Comparison of ENCODE assay signal across 9 cellular contexts in genomic region chr6:54244430-54244829, GRCh38.
DNase-seq lines count a peak whose midpoint lies in the region; ATAC-seq and TF ChIP-seq lines count a peak whose summit lies in the region.
"Had no signal": no experiment of that assay in that cellular context is flagged by ENCODE, and none has a peak within 500 bp of the region (broad histone marks: within the 10 kb centered on the region; RNA-seq: fewer than 3 reads in every experiment).

No MANE protein-coding gene starts in this region.

- no peaks in the 10 kb centered on the region for H3K36me3 Mint-ChIP-seq in activated naive CD4-positive, alpha-beta T cell treated with anti-CD3 and anti-CD28 coated beads for 36 hours (ENCODE audit: low read depth)
- no peaks in the 10 kb centered on the region for H3K36me3 Mint-ChIP-seq in activated naive CD4-positive, alpha-beta T cell treated with anti-CD3 and anti-CD28 coated beads, Interleukin-2, amount 10 ng/mL, durations not matched to agents 7 days and 5 days
- no peaks in the 10 kb centered on the region for H3K36me3 Mint-ChIP-seq in activated T-helper 17 cell treated with anti-CD3 and anti-CD28 coated beads, Interleukin-2, amount 50 U/mL, for 72 hours (ENCODE audit: low read depth)

- intact Hi-C loops in activated naive CD4-positive, alpha-beta T cell treated with anti-CD3 and anti-CD28 coated beads for 36 hours (cut with micrococcal nuclease): no loop called here

- no peaks in the 10 kb centered on the region for H3K9me3 ChIP-seq in AG04450 (ENCODE audit: control insufficient read depth, insufficient read depth, low read length)

- H3K27ac ChIP-seq in AG04450 (ENCODE audit: low read depth, low read length): no peak overlapping the region

- no peaks in the 10 kb centered on the region for H3K9me3 Mint-ChIP-seq in activated naive CD4-positive, alpha-beta T cell treated with anti-CD3 and anti-CD28 coated beads for 36 hours
- no peaks in the 10 kb centered on the region for H3K9me3 Mint-ChIP-seq in activated naive CD4-positive, alpha-beta T cell treated with anti-CD3 and anti-CD28 coated beads, Interleukin-2, amount 10 ng/mL, durations not matched to agents 7 days and 5 days
- no peaks in the 10 kb centered on the region for H3K9me3 Mint-ChIP-seq in activated T-helper 17 cell treated with anti-CD3 and anti-CD28 coated beads, Interleukin-2, amount 50 U/mL, for 72 hours
- H3K9me3 Mint-ChIP-seq: activated B cell treated with CpG ODN at 0.5 μM for 24 hours had no signal

- peak; percentile 37 for ATAC-seq in GM21423 (IDR thresholded peaks at IDR 0.05; ENCODE audit: unreplicated experiment)
- ATAC-seq in SK-N-SH treated with all-trans-retinoic acid at 6 μM for 48 hours: peak; percentile 68; the same call in 2 of the 3 replicates
- no peak for ATAC-seq in activated T-helper 17 cell treated with anti-CD3 and anti-CD28 coated beads, Interleukin-2, amount 50 U/mL, for 72 hours (replicated peaks)

- peak; percentile 70 for TF ChIP-seq CTCF in AG04450 (IDR thresholded peaks at IDR 0.05; ENCODE audit: low read depth, low read length)

- no peak for DNase-seq in AG04450 (ENCODE audit: low read depth, low spot score)
- DNase-seq in iPS-NIHi11 (ENCODE audit: low spot score): peak; percentile 28
- no peak for DNase-seq in activated effector memory CD4-positive, alpha-beta T cell treated with Interleukin-2 at 50 U/mL for 16 hours
- DNase-seq in activated naive CD4-positive, alpha-beta T cell treated with anti-CD3 and anti-CD28 coated beads for 36 hours: no peak
- no peak for DNase-seq in activated naive CD4-positive, alpha-beta T cell treated with anti-CD3 and anti-CD28 coated beads, Interleukin-2, amount 10 ng/mL, durations not matched to agents 7 days and 5 days
- DNase-seq: activated B cell treated with CpG ODN at 0.5 μM for 24 hours had no signal

- no peaks in the 10 kb centered on the region for H3K27me3 Mint-ChIP-seq in activated naive CD4-positive, alpha-beta T cell treated with anti-CD3 and anti-CD28 coated beads for 36 hours (ENCODE audit: low read depth)
- H3K27me3 Mint-ChIP-seq in activated naive CD4-positive, alpha-beta T cell treated with anti-CD3 and anti-CD28 coated beads, Interleukin-2, amount 10 ng/mL, durations not matched to agents 7 days and 5 days: no peaks in the 10 kb centered on the region
- H3K27me3 Mint-ChIP-seq in activated T-helper 17 cell treated with anti-CD3 and anti-CD28 coated beads, Interleukin-2, amount 50 U/mL, for 72 hours: no peaks in the 10 kb centered on the region
- H3K27me3 Mint-ChIP-seq: activated B cell treated with CpG ODN at 0.5 μM for 24 hours had no signal

- no peaks in the 10 kb centered on the region for H3K4me1 Mint-ChIP-seq in activated naive CD4-positive, alpha-beta T cell treated with anti-CD3 and anti-CD28 coated beads for 36 hours (ENCODE audit: low read depth)
- no peaks in the 10 kb centered on the region for H3K4me1 Mint-ChIP-seq in activated naive CD4-positive, alpha-beta T cell treated with anti-CD3 and anti-CD28 coated beads, Interleukin-2, amount 10 ng/mL, durations not matched to agents 7 days and 5 days
- H3K4me1 Mint-ChIP-seq in activated T-helper 17 cell treated with anti-CD3 and anti-CD28 coated beads, Interleukin-2, amount 50 U/mL, for 72 hours: no peaks in the 10 kb centered on the region
- H3K4me1 Mint-ChIP-seq: activated B cell treated with CpG ODN at 0.5 μM for 24 hours had no signal

- no peak overlapping the region for H3K27ac Mint-ChIP-seq in activated naive CD4-positive, alpha-beta T cell treated with anti-CD3 and anti-CD28 coated beads for 36 hours
- H3K27ac Mint-ChIP-seq in activated naive CD4-positive, alpha-beta T cell treated with anti-CD3 and anti-CD28 coated beads, Interleukin-2, amount 10 ng/mL, durations not matched to agents 7 days and 5 days: no peak overlapping the region
- no peak overlapping the region for H3K27ac Mint-ChIP-seq in activated T-helper 17 cell treated with anti-CD3 and anti-CD28 coated beads, Interleukin-2, amount 50 U/mL, for 72 hours
- H3K27ac Mint-ChIP-seq: activated B cell treated with CpG ODN at 0.5 μM for 24 hours had no signal

- no peaks in the 10 kb centered on the region for H3K27me3 ChIP-seq in AG04450 (ENCODE audit: control insufficient read depth, insufficient read depth, low read length)

- CTCF ChIA-PET in AG04450 (lab: Charles Lee): interaction anchor here (0.6 to 3.1 kb wide), 24 partner anchors 8 to 450 kb away, joined by 3 to 34 read pairs (median 3); no protein-coding TSS in a partner anchor
- CTCF ChIA-PET in activated naive CD4-positive, alpha-beta T cell treated with anti-CD3 and anti-CD28 coated beads for 36 hours (lab: Charles Lee): no interaction called here
- CTCF ChIA-PET in activated naive CD4-positive, alpha-beta T cell treated with anti-CD3 and anti-CD28 coated beads, Interleukin-2, amount 10 ng/mL, durations not matched to agents 7 days and 5 days (lab: Charles Lee): interaction anchor here (1.2 kb wide), 1 partner anchor 23 kb away, joined by 3 read pairs; no protein-coding TSS in a partner anchor

- H3K4me3 Mint-ChIP-seq in activated naive CD4-positive, alpha-beta T cell treated with anti-CD3 and anti-CD28 coated beads for 36 hours: no peak overlapping the region
- H3K4me3 Mint-ChIP-seq in activated naive CD4-positive, alpha-beta T cell treated with anti-CD3 and anti-CD28 coated beads, Interleukin-2, amount 10 ng/mL, durations not matched to agents 7 days and 5 days: no peak overlapping the region
- H3K4me3 Mint-ChIP-seq in activated T-helper 17 cell treated with anti-CD3 and anti-CD28 coated beads, Interleukin-2, amount 50 U/mL, for 72 hours: no peak overlapping the region
- H3K4me3 Mint-ChIP-seq: activated B cell treated with CpG ODN at 0.5 μM for 24 hours had no signal

- H3K4me3 ChIP-seq in AG04450 (ENCODE audit: low read depth, low read length): no peak overlapping the region

- POLR2A ChIA-PET in AG04450 (lab: Yijun Ruan, JAX): no interaction called here

TF ChIP-seq in SK-N-SH treated with all-trans-retinoic acid at 6 μM for 48 hours, 23 proteins besides CTCF, POLR2A, EP300 and RAD21:
- TF ChIP-seq POU6F1 (CRISPR knock-in tag; IDR thresholded peaks at IDR 0.05; ENCODE audit: borderline replicate concordance, low read depth): no peak
- TF ChIP-seq PATZ1 (CRISPR knock-in tag; IDR thresholded peaks at IDR 0.05; ENCODE audit: borderline replicate concordance): no peak
- TF ChIP-seq TOX (CRISPR knock-in tag; IDR thresholded peaks at IDR 0.05; ENCODE audit: borderline replicate concordance): no peak
- TF ChIP-seq GLIS3 (CRISPR knock-in tag; IDR thresholded peaks at IDR 0.05): no peak
- no peak for TF ChIP-seq ESRRG (CRISPR knock-in tag; IDR thresholded peaks at IDR 0.05)
- TF ChIP-seq CSRNP3 (CRISPR knock-in tag; IDR thresholded peaks at IDR 0.05): no peak
- TF ChIP-seq BACH2 (CRISPR knock-in tag; IDR thresholded peaks at IDR 0.05; ENCODE audit: borderline replicate concordance): no peak
- TF ChIP-seq ISL1 (CRISPR knock-in tag; IDR thresholded peaks at IDR 0.05): no peak
